22 cellular contexts compared by ENCODE assay signal in the genomic region with DNA sequence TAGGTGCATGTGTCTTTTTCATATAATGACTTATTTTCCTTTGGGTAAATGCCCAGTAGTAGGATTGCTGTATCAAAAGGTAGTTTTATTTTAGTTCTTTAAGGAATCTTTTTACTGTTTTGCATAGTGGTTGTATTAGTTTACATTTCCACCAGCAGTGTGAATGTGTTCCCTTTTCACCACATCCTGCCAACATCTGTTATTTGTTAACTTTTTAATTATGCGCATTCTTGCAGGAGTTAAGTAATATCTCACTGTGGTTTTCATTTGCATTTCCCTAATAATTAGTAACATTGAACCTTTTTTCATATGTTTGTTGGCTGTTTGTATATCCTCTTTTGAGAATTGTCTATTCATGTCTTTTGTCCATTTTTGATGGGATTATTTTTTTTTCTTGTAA.
"Had no signal": no experiment of that assay in that cellular context is flagged by ENCODE, and none has a peak within 500 bp of the region (broad histone marks: within the 10 kb centered on the region; RNA-seq: fewer than 3 reads in every experiment).

No MANE protein-coding gene starts in this region.

- H3K27ac ChIP-seq: RWPE1 had no signal

- DNase-seq: IMR-90, Karpas-422, KG1, MM.1S, MV-4-11, NCI-H1048, NCI-H1105, NCI-H1417, NCI-H1436 treated with DMSO at 0.1 percent for 48 hours, NCI-H1694, NCI-H1930, NCI-H2081, NCI-H2107, NCI-H2227 treated with DMSO at 0.1 percent for 48 hours, NCI-H524, NCI-H526 treated with DMSO at 0.1 percent for 48 hours, NCI-H774, PC-3, SHP77, T-helper 1 cell had no signal

- FAIRE-seq: HepG2 had no signal
